Comparison of ENCODE assay signal across 15 cellular contexts in genomic region chr13:46720189-46720588, GRCh38.
A peak's percentile ranks its signal among the peaks of the same experiment; 100 is the strongest.
DNase-seq lines count a peak whose midpoint lies in the region; ATAC-seq lines count a peak whose summit lies in the region.
"Had no signal": no experiment of that assay in that cellular context is flagged by ENCODE, and none has a peak within 500 bp of the region (broad histone marks: within the 10 kb centered on the region; RNA-seq: fewer than 3 reads in every experiment).

No MANE protein-coding gene starts in this region.

- WGBS in mesenchymal stem cell = 93% methylated on average over 8 of the region's 8 CpGs

- H3K4ac ChIP-seq in mesenchymal stem cell (ENCODE audit: low read depth in 1 of 2, low read length in 2 of 2) = no peak overlapping the region

- peaks cover 1% of the 10 kb centered on the region for H3K4me1 ChIP-seq in mesenchymal stem cell (ENCODE audit: control insufficient read depth, insufficient read depth, low read depth, low read length)

- H2BK120ac ChIP-seq in mesenchymal stem cell (ENCODE audit: low read depth, low read length) = no peak overlapping the region

- no peak overlapping the region for H3K18ac ChIP-seq in mesenchymal stem cell (ENCODE audit: low read depth in 1 of 2, low read length in 2 of 2)

- DNase-seq in mesenchymal stem cell (no peak), AML-193 (lab: John Stamatoyannopoulos, UW) (no peak)
- no peak for DNase-seq in activated naive CD4-positive, alpha-beta T cell treated with anti-CD3 and anti-CD28 coated beads, Interleukin-2, amount 50 U/mL, for 16 hours
- no peak for DNase-seq in activated naive CD8-positive, alpha-beta T cell treated with anti-CD3 and anti-CD28 coated beads for 36 hours
- DNase-seq: aorta; naive thymus-derived CD4-positive, alpha-beta T cell; NCI-H1930; NCI-H526 had no signal

- H3K27me3 ChIP-seq in mesenchymal stem cell (ENCODE audit: control insufficient read depth in 1 of 2, insufficient read depth in 1 of 2, low read length in 2 of 2) = no peaks in the 10 kb centered on the region
- H3K27me3 ChIP-seq: gastroesophageal sphincter had no signal

- H4K91ac ChIP-seq in mesenchymal stem cell (ENCODE audit: low read length) = no peak overlapping the region

- H3K4me1 Mint-ChIP-seq in activated naive CD8-positive, alpha-beta T cell treated with anti-CD3 and anti-CD28 coated beads for 36 hours = no peaks in the 10 kb centered on the region
- H3K4me1 Mint-ChIP-seq: naive thymus-derived CD4-positive, alpha-beta T cell had no signal

- H3K9me3 ChIP-seq in mesenchymal stem cell (ENCODE audit: control insufficient read depth, low read length) = no peaks in the 10 kb centered on the region
- H3K9me3 ChIP-seq: gastroesophageal sphincter had no signal

- H2BK15ac ChIP-seq in mesenchymal stem cell (ENCODE audit: low read depth, poor library complexity, severe bottlenecking) = no peak overlapping the region

- H2AFZ ChIP-seq in mesenchymal stem cell (ENCODE audit: low read depth, low read length) = no peak overlapping the region

- peak overlapping the region; percentile 56 for H3K9ac ChIP-seq in mesenchymal stem cell (ENCODE audit: low read length)

- H3K27me3 Mint-ChIP-seq in activated naive CD8-positive, alpha-beta T cell treated with anti-CD3 and anti-CD28 coated beads for 36 hours = no peaks in the 10 kb centered on the region
- H3K27me3 Mint-ChIP-seq: naive thymus-derived CD4-positive, alpha-beta T cell had no signal

- no peak overlapping the region for H3K4me3 ChIP-seq in mesenchymal stem cell (ENCODE audit: insufficient read depth in 1 of 2, low read depth in 1 of 2, low read length in 2 of 2)
- H3K4me3 ChIP-seq: gastroesophageal sphincter had no signal

- H3K23ac ChIP-seq in mesenchymal stem cell (ENCODE audit: low read length in 2 of 2) = peak overlapping the region in 1 of 2 experiments; percentile 72

- H2BK12ac ChIP-seq in mesenchymal stem cell (ENCODE audit: low read length in 2 of 2) = no peak overlapping the region

- no peak overlapping the region for H3K27ac Mint-ChIP-seq in activated naive CD8-positive, alpha-beta T cell treated with anti-CD3 and anti-CD28 coated beads for 36 hours
- H3K27ac Mint-ChIP-seq: naive thymus-derived CD4-positive, alpha-beta T cell had no signal

- no peak overlapping the region for H3K27ac ChIP-seq in mesenchymal stem cell (ENCODE audit: low read length, poor library complexity, severe bottlenecking)
- H3K27ac ChIP-seq: C4-2B, gastroesophageal sphincter had no signal

- no peaks in the 10 kb centered on the region for H3K9me3 Mint-ChIP-seq in activated naive CD8-positive, alpha-beta T cell treated with anti-CD3 and anti-CD28 coated beads for 36 hours

- no peak overlapping the region for H4K8ac ChIP-seq in mesenchymal stem cell (ENCODE audit: low read length)

- ATAC-seq in GM18867 (IDR thresholded peaks at IDR 0.05; ENCODE audit: unreplicated experiment) (peak; percentile 69), GM21619 (IDR thresholded peaks at IDR 0.05; ENCODE audit: unreplicated experiment) (peak; percentile 82), HG03095 (IDR thresholded peaks at IDR 0.05; ENCODE audit: unreplicated experiment) (peak; percentile 74), HG03469 (IDR thresholded peaks at IDR 0.05; ENCODE audit: unreplicated experiment) (no peak)
- ATAC-seq: gastroesophageal sphincter; naive thymus-derived CD4-positive, alpha-beta T cell; Panc1 had no signal

- peaks cover 9% of the 10 kb centered on the region for H3K79me1 ChIP-seq in mesenchymal stem cell (replicated peaks; ENCODE audit: low read length, poor library complexity, severe bottlenecking)

- H3K36me3 Mint-ChIP-seq in activated naive CD8-positive, alpha-beta T cell treated with anti-CD3 and anti-CD28 coated beads for 36 hours = peaks cover 16% of the 10 kb centered on the region

- H2BK5ac ChIP-seq in mesenchymal stem cell (ENCODE audit: low read depth, low read length, poor library complexity, severe bottlenecking) = no peak overlapping the region

- no peak overlapping the region for H2AK5ac ChIP-seq in mesenchymal stem cell (ENCODE audit: low read length, severe bottlenecking)

- no peak overlapping the region for H3K4me2 ChIP-seq in mesenchymal stem cell (ENCODE audit: low read length, poor library complexity, severe bottlenecking)

- H3K14ac ChIP-seq in mesenchymal stem cell (ENCODE audit: low read length in 2 of 2) = no peak overlapping the region

- H3K36me3 ChIP-seq in mesenchymal stem cell (ENCODE audit: control insufficient read depth in 1 of 2, insufficient read depth in 2 of 2, low read depth in 1 of 2, low read length in 2 of 2) = peaks cover 14 to 33% of the 10 kb centered on the region in 2 experiments

- no peak overlapping the region for H3K4me3 Mint-ChIP-seq in activated naive CD8-positive, alpha-beta T cell treated with anti-CD3 and anti-CD28 coated beads for 36 hours
- H3K4me3 Mint-ChIP-seq: naive thymus-derived CD4-positive, alpha-beta T cell had no signal
